Comparison of ENCODE assay signal across 11 cellular contexts in the genomic region with DNA sequence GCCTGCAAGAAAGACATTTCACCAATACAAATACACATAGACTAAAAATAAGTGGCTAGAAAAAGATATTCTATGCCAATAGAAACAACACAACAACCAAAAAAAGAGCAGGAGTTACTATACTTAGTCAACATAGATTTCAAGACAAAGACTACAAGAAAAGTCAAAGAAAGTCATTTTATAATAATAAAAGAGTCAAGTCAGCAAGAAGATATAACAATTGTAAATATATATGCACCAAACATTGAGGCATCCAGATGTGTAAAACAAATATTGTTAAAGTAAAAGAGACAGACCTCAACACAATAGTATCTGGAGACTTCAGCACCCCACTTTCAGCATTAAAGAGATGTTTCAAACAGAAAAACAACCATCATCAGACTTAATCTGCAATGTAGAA.
"Had no signal": no experiment of that assay in that cellular context is flagged by ENCODE, and none has a peak within 500 bp of the region (broad histone marks: within the 10 kb centered on the region; RNA-seq: fewer than 3 reads in every experiment).

No MANE protein-coding gene starts in this region.

- H3K4me2 ChIP-seq: GM23338 had no signal

- DNase-seq: GM23248, GOT3, H7, H9, HCEC 1CT, HFFc6 had no signal

- H2AFZ ChIP-seq: GM23248, GM23338 had no signal

- ATAC-seq: GM23338, HCT116 had no signal

- FAIRE-seq: H1, H54 had no signal

- H3K36me3 ChIP-seq: HAP-1 had no signal

- H3K4me1 ChIP-seq: HAP-1 had no signal

- H3K9me3 ChIP-seq: HAP-1 had no signal

- H3K4me3 ChIP-seq: GM23248, GM23338, HAP-1 had no signal

- H3K9ac ChIP-seq: GM23248 had no signal

- H3K27ac ChIP-seq: GM23248 had no signal
